In genomic region chr17:42034059-42034458, GRCh38 we compare ENCODE assay signal across 29 cellular contexts. TPM values are rescaled to one million over a fixed set of nuclear protein-coding genes. Genes with fewer than 3 reads are reported as not detected.
DNase-seq lines count a peak whose midpoint lies in the region; ATAC-seq, FAIRE-seq and TF ChIP-seq lines count a peak whose summit lies in the region.
"Had no signal": no experiment of that assay in that cellular context is flagged by ENCODE, and none has a peak within 500 bp of the region (broad histone marks: within the 10 kb centered on the region; RNA-seq: fewer than 3 reads in every experiment).

No MANE protein-coding gene starts in this region.

- H3K9ac ChIP-seq in K562 (ENCODE audit: insufficient read depth in 1 of 2, low read depth in 2 of 2, low read length in 2 of 2) = peak overlapping the region in 1 of 2 experiments; percentile 24; a peak in 1 of 4 replicates

- no peaks in the 10 kb centered on the region for H3K27me3 ChIP-seq in K562 (ENCODE audit: control insufficient read depth in 2 of 2, insufficient read depth in 2 of 2, low read length in 2 of 2)
- no peaks in the 10 kb centered on the region for H3K27me3 ChIP-seq in hepatocyte
- H3K27me3 ChIP-seq: transverse colon had no signal

- H3K27ac ChIP-seq in K562 (ENCODE audit: extremely low read depth, low read depth, low read length) = no peak overlapping the region
- H3K27ac ChIP-seq in hepatocyte = no peak overlapping the region
- H3K27ac ChIP-seq: transverse colon had no signal

- no peaks in the 10 kb centered on the region for H3K9me3 Mint-ChIP-seq in activated CD4-positive, alpha-beta T cell treated with anti-CD3 and anti-CD28 coated beads, Interleukin-2, amount 10 ng/mL, durations not matched to agents 7 days and 5 days
- H3K9me3 Mint-ChIP-seq: activated naive CD8-positive, alpha-beta T cell treated with anti-CD3 and anti-CD28 coated beads, Interleukin-2, amount 50 U/mL, for 24 hours; activated T-helper 1 cell treated with anti-CD3 and anti-CD28 coated beads, Interleukin-12 subunit alpha, Interleukin-12 subunit beta, Interleukin-2, Interleukin-4 antibody, amounts not matched to agents 30 ng/mL and 10 ng/mL and 1 ng/mL, durations not matched to agents 14 hours and 24 hours and 36 hours; CD8-positive, alpha-beta memory T cell; HFFc6; IgD-negative memory B cell; natural killer cell; T-helper 2 cell treated with Interferon-gamma antibody and Interleukin-4, amounts not matched to agents 5 μg/mL and 100 μg/mL, for 36 hours had no signal

- TF ChIP-seq EP300 in K562 (IDR thresholded peaks at IDR 0.05; ENCODE audit: low read length) = no peak

- no peaks in the 10 kb centered on the region for H3K36me3 Mint-ChIP-seq in activated CD4-positive, alpha-beta T cell treated with anti-CD3 and anti-CD28 coated beads, Interleukin-2, amount 10 ng/mL, durations not matched to agents 7 days and 5 days (ENCODE audit: low read depth)
- H3K36me3 Mint-ChIP-seq: natural killer cell had no signal

- CTCF ChIA-PET in activated CD4-positive, alpha-beta T cell treated with anti-CD3 and anti-CD28 coated beads, Interleukin-2, amount 10 ng/mL, durations not matched to agents 7 days and 5 days (lab: Charles Lee) = interaction anchor here (0.6 to 1.7 kb wide), 7 partner anchors 8 to 331 kb away, joined by 3 to 7 read pairs (median 3); partner anchors contain the start of gene NKIRAS2
- CTCF ChIA-PET in K562 (lab: Yijun Ruan, JAX; ENCODE audit: low intra/inter-chr PET ratio) = no interaction called here

- FAIRE-seq in K562 (lab: Jason Lieb, UNC) = no peak
- FAIRE-seq: GM12878, H1 had no signal

- no peak overlapping the region for H3K4me3 ChIP-seq in GM12865 (ENCODE audit: low read depth, low read length)
- no peak overlapping the region for H3K4me3 ChIP-seq in K562
- no peak overlapping the region for H3K4me3 ChIP-seq in hepatocyte
- H3K4me3 ChIP-seq: GM12878, transverse colon had no signal

- POLR2A ChIA-PET in activated CD4-positive, alpha-beta T cell treated with anti-CD3 and anti-CD28 coated beads, Interleukin-2, amount 10 ng/mL, durations not matched to agents 7 days and 5 days (lab: Charles Lee) = interaction anchor here (0.5 to 0.7 kb wide), 2 partner anchors 153 to 234 kb away, joined by 3 read pairs; no protein-coding TSS in a partner anchor
- POLR2A ChIA-PET in K562 (lab: Yijun Ruan, JAX) = interaction anchor here (0.6 to 1.9 kb wide), 4 partner anchors 11 to 540 kb away, joined by 3 to 12 read pairs (median 4); partner anchors contain the start of genes DNAJC7 and NKIRAS2

- intact Hi-C loops in K562 (cut with micrococcal nuclease) = no loop called here

- no peaks in the 10 kb centered on the region for H3K36me3 ChIP-seq in K562 (ENCODE audit: control insufficient read depth, insufficient read depth, low read length)
- H3K36me3 ChIP-seq in hepatocyte (replicated peaks; ENCODE audit: insufficient read depth, low read depth) = no peaks in the 10 kb centered on the region
- H3K36me3 ChIP-seq: transverse colon had no signal

- no peak for TF ChIP-seq CTCF in GM12865 (IDR thresholded peaks at IDR 0.05; ENCODE audit: insufficient read depth, low read depth, low read length, missing control alignments)
- no peak for TF ChIP-seq CTCF in K562 (IDR thresholded peaks at IDR 0.05 in 2 of 3, conservative IDR thresholded peaks at IDR 0.05 in 1 of 3; ENCODE audit: insufficient read depth in 2 of 3, low read depth in 1 of 3, low read length in 3 of 3)
- no peak for TF ChIP-seq CTCF in hepatocyte (IDR thresholded peaks at IDR 0.05; ENCODE audit: poor library complexity)

- H3K4me2 ChIP-seq in K562 (ENCODE audit: insufficient read depth, low read length) (no peak overlapping the region), hepatocyte (no peak overlapping the region)

- peaks cover 8% of the 10 kb centered on the region for H3K4me1 Mint-ChIP-seq in activated CD4-positive, alpha-beta T cell treated with anti-CD3 and anti-CD28 coated beads, Interleukin-2, amount 10 ng/mL, durations not matched to agents 7 days and 5 days
- H3K4me1 Mint-ChIP-seq: B cell had no signal

- H3K4me1 ChIP-seq in K562 (replicated peaks in 1 of 2; ENCODE audit: control insufficient read depth in 2 of 2, insufficient read depth in 2 of 2, low read length in 2 of 2) (peaks cover 6 to 10% of the 10 kb centered on the region in 2 experiments; a peak in 3 of 5 replicates), hepatocyte (ENCODE audit: insufficient read depth) (no peaks in the 10 kb centered on the region)
- H3K4me1 ChIP-seq: transverse colon had no signal

- no peak for TF ChIP-seq RAD21 in K562 (CRISPR knock-in tag; conservative IDR thresholded peaks at IDR 0.05 in 1 of 2, IDR thresholded peaks at IDR 0.05 in 1 of 2)

- H3K9me1 ChIP-seq in K562 (ENCODE audit: control insufficient read depth, insufficient read depth, low read length) = no peaks in the 10 kb centered on the region

- no peak overlapping the region for H3K4me3 Mint-ChIP-seq in activated CD4-positive, alpha-beta T cell treated with anti-CD3 and anti-CD28 coated beads, Interleukin-2, amount 10 ng/mL, durations not matched to agents 7 days and 5 days
- H3K4me3 Mint-ChIP-seq: activated naive CD8-positive, alpha-beta T cell treated with anti-CD3 and anti-CD28 coated beads, Interleukin-2, amount 50 U/mL, for 24 hours; activated T-helper 1 cell treated with anti-CD3 and anti-CD28 coated beads, Interleukin-12 subunit alpha, Interleukin-12 subunit beta, Interleukin-2, Interleukin-4 antibody, amounts not matched to agents 30 ng/mL and 10 ng/mL and 1 ng/mL, durations not matched to agents 14 hours and 24 hours and 36 hours; B cell; HFFc6; IgD-negative memory B cell; natural killer cell; T-helper 2 cell treated with Interferon-gamma antibody and Interleukin-4, amounts not matched to agents 5 μg/mL and 100 μg/mL, for 36 hours had no signal

- H3K9me2 ChIP-seq in hepatocyte (replicated peaks; ENCODE audit: insufficient read depth) = no peaks in the 10 kb centered on the region

- BruUV-seq in K562 (replicated peaks; lab: Mats Ljungman, UMichigan) = no TSS peak

- H4K20me1 ChIP-seq in K562 (replicated peaks; ENCODE audit: control insufficient read depth, insufficient read depth, low read length) = no peaks in the 10 kb centered on the region
- H4K20me1 ChIP-seq in hepatocyte (ENCODE audit: insufficient read depth, poor library complexity, severe bottlenecking) = no peaks in the 10 kb centered on the region

- ATAC-seq in K562 = no peak; the same call in 2 of the 3 replicates
- no peak for ATAC-seq in GM21447 (IDR thresholded peaks at IDR 0.05; ENCODE audit: unreplicated experiment)
- ATAC-seq: activated naive CD8-positive, alpha-beta T cell treated with anti-CD3 and anti-CD28 coated beads, Interleukin-2, amount 50 U/mL, for 24 hours; GM12878; left colon; natural killer cell; Panc1 had no signal

- 22% methylated on average over 6 of the region's 6 CpGs for WGBS in K562 (ENCODE audit: insufficient coverage, low coverage, missing lambda C conversion rate)
- 69% methylated on average over 5 of the region's 6 CpGs for WGBS in hepatocyte (ENCODE audit: low lambda C conversion rate, missing lambda C conversion rate)

- H2AFZ ChIP-seq in K562 (ENCODE audit: low read depth, low read length) (0 out of 2 replicates have a peak overlapping the region, but pooled peaks have one; percentile 9), hepatocyte (no peak overlapping the region)

- peak overlapping the region; percentile 32 for H3K27ac Mint-ChIP-seq in activated CD4-positive, alpha-beta T cell treated with anti-CD3 and anti-CD28 coated beads, Interleukin-2, amount 10 ng/mL, durations not matched to agents 7 days and 5 days
- H3K27ac Mint-ChIP-seq: activated naive CD8-positive, alpha-beta T cell treated with anti-CD3 and anti-CD28 coated beads, Interleukin-2, amount 50 U/mL, for 24 hours; activated T-helper 1 cell treated with anti-CD3 and anti-CD28 coated beads, Interleukin-12 subunit alpha, Interleukin-12 subunit beta, Interleukin-2, Interleukin-4 antibody, amounts not matched to agents 30 ng/mL and 10 ng/mL and 1 ng/mL, durations not matched to agents 14 hours and 24 hours and 36 hours; B cell; HFFc6; IgD-negative memory B cell; natural killer cell; T-helper 2 cell treated with Interferon-gamma antibody and Interleukin-4, amounts not matched to agents 5 μg/mL and 100 μg/mL, for 36 hours had no signal

- TF ChIP-seq POLR2A in K562 (conservative IDR thresholded peaks at IDR 0.05) = no peak

- peaks cover 12% of the 10 kb centered on the region for H3K27me3 Mint-ChIP-seq in activated CD4-positive, alpha-beta T cell treated with anti-CD3 and anti-CD28 coated beads, Interleukin-2, amount 10 ng/mL, durations not matched to agents 7 days and 5 days
- H3K27me3 Mint-ChIP-seq: IgD-negative memory B cell had no signal

- DNase-seq in activated CD4-positive, alpha-beta T cell treated with anti-CD3 and anti-CD28 coated beads, Interleukin-2, amount 10 ng/mL, durations not matched to agents 7 days and 5 days = peak; percentile 32
- DNase-seq in activated CD4-positive, alpha-beta T cell treated with anti-CD3 and anti-CD28 coated beads, Interleukin-2, amount 50 U/mL, for 4 hours = no peak
- DNase-seq in GM12865 (ENCODE audit: low read depth) (peak; percentile 29), NCI-H2171 (lab: John Stamatoyannopoulos, UW) (peak; percentile 48), K562 (ENCODE audit: extremely low read depth in 1 of 4, low spot score in 3 of 4) (no peak), NCI-H748 treated with DMSO at 0.1 percent for 48 hours (lab: John Stamatoyannopoulos, UW) (no peak), hepatocyte (ENCODE audit: low spot score) (no peak)
- DNase-seq: activated CD4-positive, alpha-beta T cell treated with anti-CD3 and anti-CD28 coated beads for 1 hour; activated naive CD8-positive, alpha-beta T cell treated with anti-CD3 and anti-CD28 coated beads, Interleukin-2, amount 50 U/mL, for 24 hours; caudate nucleus; CD8-positive, alpha-beta memory T cell; DMS153; HFFc6; left colon; natural killer cell; NCI-H1048; NCI-H187 treated with DMSO at 0.1 percent for 48 hours; NCI-H526; SHP77; stimulated activated CD4-positive, alpha-beta T cell treated with anti-CD3 and anti-CD28 coated beads, Interleukin-4, amount 100 ng/mL, for 24 hours; transverse colon had no signal

- no peaks in the 10 kb centered on the region for H3K79me2 ChIP-seq in K562 (ENCODE audit: control insufficient read depth, insufficient read depth, low read length)
- H3K79me2 ChIP-seq in hepatocyte = no peaks in the 10 kb centered on the region

- no peaks in the 10 kb centered on the region for H3K9me3 ChIP-seq in K562 (replicated peaks; ENCODE audit: control insufficient read depth, insufficient read depth, low read depth, low read length)
- no peaks in the 10 kb centered on the region for H3K9me3 ChIP-seq in hepatocyte (ENCODE audit: low read depth)
- H3K9me3 ChIP-seq: transverse colon had no signal

- in situ Hi-C loops in K562 (cut with MboI) = no loop called here

RNA-seq across cellular contexts. Expression of gene NKIRAS2, which starts 14.2 kb away (rescaled TPM):
- 10 to 100 TPM; 23.3 to 25.5 TPM for total RNA-seq in activated CD4-positive, alpha-beta T cell treated with anti-CD3 and anti-CD28 coated beads, Interleukin-2, amount 10 ng/mL, durations not matched to agents 7 days and 5 days
- total RNA-seq in K562 (2011; cell fraction: chromatin; rRNA removed; ENCODE audit: low replicate concordance) = 17.2 and 40.4 TPM in 2 replicates
- total RNA-seq in K562 (2011; cell fraction: nucleolus; rRNA removed) = 28.6 and 34.4 TPM in 2 replicates
- 33.1 and 41.8 TPM in 2 replicates for total RNA-seq in K562 (2011; cell fraction: nucleoplasm; rRNA removed)
- total RNA-seq in K562 (2014; rRNA removed) (64.6 and 66.9 TPM in 2 replicates), K562 (2014; rRNA removed; fragmentation: Illumina TruSeq; extraction: Trizol) (17.9 and 18.7 TPM in 2 replicates), K562 (2015; rRNA removed; fragmentation: Illumina TruSeq; extraction: Trizol) (22.1 and 23.1 TPM in 2 replicates), K562 (2021) (37.8 and 45.5 TPM in 2 replicates), hepatocyte (37.5 and 40.8 TPM in 2 replicates)
- polyA plus RNA-seq in K562 (2011; rRNA removed) (29.8 and 36.2 TPM in 2 replicates), K562 (2014; fragmentation: Illumina TruSeq; extraction: Trizol) (60.7 and 65.5 TPM in 2 replicates), K562 (2014; fragmentation: Nextera tagmentation; extraction: Ambion mirVana) (10 to 100 TPM; 10.1 to 14.6 TPM), K562 (2014; rRNA removed) (58.7 and 68.6 TPM in 2 replicates), hepatocyte (55.0 and 57.2 TPM in 2 replicates)
- polyA plus RNA-seq in K562 (2011; cell fraction: cytosol; rRNA removed) = 39.9 and 51.1 TPM in 2 replicates
- polyA plus RNA-seq in K562 (2011; cell fraction: nucleus; rRNA removed) = 23.3 and 30.8 TPM in 2 replicates
- 35.4 and 103 TPM in 2 replicates for polyA plus RNA-seq in K562 (2012)
- polyA minus RNA-seq in K562 (2011; rRNA and poly(A)+ RNA removed) = 18.3 and 23.9 TPM in 2 replicates
- polyA minus RNA-seq in K562 (2011; cell fraction: cytosol; rRNA and poly(A)+ RNA removed) = 18.9 and 19.3 TPM in 2 replicates
- polyA minus RNA-seq in K562 (2011; cell fraction: nucleus; rRNA and poly(A)+ RNA removed) = 10.6 and 14.3 TPM in 2 replicates

RNA-seq across cellular contexts. Expression of gene C17orf113, which starts 16.3 kb away (rescaled TPM):
- under 1 TPM in 1 of 2 experiments, not detected in 1; 0.04 TPM for total RNA-seq in activated CD4-positive, alpha-beta T cell treated with anti-CD3 and anti-CD28 coated beads, Interleukin-2, amount 10 ng/mL, durations not matched to agents 7 days and 5 days
- total RNA-seq in K562 (2011; cell fraction: chromatin; rRNA removed; ENCODE audit: low replicate concordance) = 0.88 and 2.5 TPM in 2 replicates
- 1.8 and 2.0 TPM in 2 replicates for total RNA-seq in K562 (2011; cell fraction: nucleolus; rRNA removed)
- total RNA-seq in K562 (2011; cell fraction: nucleoplasm; rRNA removed) = 0.95 and 1.2 TPM in 2 replicates
- total RNA-seq in K562 (2014; rRNA removed) (0.78 and 0.86 TPM in 2 replicates), K562 (2014; rRNA removed; fragmentation: Illumina TruSeq; extraction: Trizol) (0.22 and 0.29 TPM in 2 replicates), K562 (2015; rRNA removed; fragmentation: Illumina TruSeq; extraction: Trizol) (0.29 and 0.34 TPM in 2 replicates), K562 (2021) (1.1 and 1.2 TPM in 2 replicates), hepatocyte (1.1 and 1.9 TPM in 2 replicates)
- polyA plus RNA-seq in K562 (2011; rRNA removed) (0.49 and 0.55 TPM in 2 replicates), K562 (2014; fragmentation: Illumina TruSeq; extraction: Trizol) (0.31 and 0.61 TPM in 2 replicates), K562 (2014; fragmentation: Nextera tagmentation; extraction: Ambion mirVana) (under 1 TPM; 0.10 to 0.17 TPM), K562 (2014; rRNA removed) (0.38 and 0.71 TPM in 2 replicates), hepatocyte (0.46 and 1.2 TPM in 2 replicates)
- polyA plus RNA-seq in K562 (2011; cell fraction: cytosol; rRNA removed) = 0.56 and 0.91 TPM in 2 replicates
- polyA plus RNA-seq in K562 (2011; cell fraction: nucleus; rRNA removed) = 0.65 and 1.1 TPM in 2 replicates
- polyA plus RNA-seq in K562 (2012) = 0.86 and 1.8 TPM in 2 replicates
- 0.09 and 0.35 TPM in 2 replicates for polyA minus RNA-seq in K562 (2011; rRNA and poly(A)+ RNA removed)
- 0.64 and 0.67 TPM in 2 replicates for polyA minus RNA-seq in K562 (2011; cell fraction: cytosol; rRNA and poly(A)+ RNA removed)
- 0.22 and 0.27 TPM in 2 replicates for polyA minus RNA-seq in K562 (2011; cell fraction: nucleus; rRNA and poly(A)+ RNA removed)

RNA-seq across cellular contexts. Expression of gene DNAJC7, which starts 16.8 kb away (rescaled TPM):
- total RNA-seq in activated CD4-positive, alpha-beta T cell treated with anti-CD3 and anti-CD28 coated beads, Interleukin-2, amount 10 ng/mL, durations not matched to agents 7 days and 5 days = 10 to 100 TPM; 93.3 to 94.8 TPM
- 180 and 244 TPM in 2 replicates for total RNA-seq in K562 (2011; cell fraction: chromatin; rRNA removed; ENCODE audit: low replicate concordance)
- 111 and 117 TPM in 2 replicates for total RNA-seq in K562 (2011; cell fraction: nucleolus; rRNA removed)
- total RNA-seq in K562 (2011; cell fraction: nucleoplasm; rRNA removed) = 168 and 236 TPM in 2 replicates
- total RNA-seq in K562 (2014; rRNA removed) (145 and 157 TPM in 2 replicates), K562 (2014; rRNA removed; fragmentation: Illumina TruSeq; extraction: Trizol) (262 and 288 TPM in 2 replicates), K562 (2015; rRNA removed; fragmentation: Illumina TruSeq; extraction: Trizol) (191 and 206 TPM in 2 replicates), K562 (2021) (149 and 153 TPM in 2 replicates), hepatocyte (73.6 and 86.3 TPM in 2 replicates)
- polyA plus RNA-seq in K562 (2011; rRNA removed) (75.6 and 120 TPM in 2 replicates), K562 (2014; fragmentation: Illumina TruSeq; extraction: Trizol) (206 and 239 TPM in 2 replicates), K562 (2014; fragmentation: Nextera tagmentation; extraction: Ambion mirVana) (10 to 100 TPM; 85.8 to 94.3 TPM), K562 (2014; rRNA removed) (148 and 173 TPM in 2 replicates), hepatocyte (50.1 and 61.7 TPM in 2 replicates)
- 29.9 and 31.1 TPM in 2 replicates for polyA plus RNA-seq in K562 (2011; cell fraction: cytosol; rRNA removed)
- polyA plus RNA-seq in K562 (2011; cell fraction: nucleus; rRNA removed) = 49.5 and 50.7 TPM in 2 replicates
- polyA plus RNA-seq in K562 (2012) = 172 and 176 TPM in 2 replicates
- polyA minus RNA-seq in K562 (2011; rRNA and poly(A)+ RNA removed) = 82.6 and 112 TPM in 2 replicates
- polyA minus RNA-seq in K562 (2011; cell fraction: cytosol; rRNA and poly(A)+ RNA removed) = 46.2 and 60.0 TPM in 2 replicates
- 49.0 and 75.2 TPM in 2 replicates for polyA minus RNA-seq in K562 (2011; cell fraction: nucleus; rRNA and poly(A)+ RNA removed)

Comparison
In these comparisons a context has a peak if more than half of its experiments do, and no peak if none do; other contexts are left out.
1. DNase-seq: peak in activated CD4-positive, alpha-beta T cell treated with anti-CD3 and anti-CD28 coated beads, Interleukin-2, amount 10 ng/mL, durations not matched to agents 7 days and 5 days (single experiment), GM12865 (single experiment) and NCI-H2171 (single experiment); none in activated CD4-positive, alpha-beta T cell treated with anti-CD3 and anti-CD28 coated beads, Interleukin-2, amount 50 U/mL, for 4 hours (0 of 2), K562 (0 of 4), NCI-H748 treated with DMSO at 0.1 percent for 48 hours (single experiment) and hepatocyte (single experiment).